In genomic region chr6:125985522-125985921, GRCh38 we compare ENCODE assay signal across 8 cellular contexts. TPM values are rescaled to one million over a fixed set of nuclear protein-coding genes. Genes with fewer than 3 reads are reported as not detected.
DNase-seq lines count a peak whose midpoint lies in the region; ATAC-seq, FAIRE-seq and TF ChIP-seq lines count a peak whose summit lies in the region.

No MANE protein-coding gene starts in this region.

- H3K9ac ChIP-seq in SK-N-MC (ENCODE audit: insufficient read length) (peak overlapping the region; percentile 95), smooth muscle cell (ENCODE audit: low read depth) (peak overlapping the region; percentile 69)

- peaks cover 14% of the 10 kb centered on the region for H3F3A ChIP-seq in smooth muscle cell (ENCODE audit: low read depth)

- no peaks in the 10 kb centered on the region for H3K27me3 Mint-ChIP-seq in activated CD4-positive, alpha-beta T cell treated with anti-CD3 and anti-CD28 coated beads for 36 hours
- H3K27me3 Mint-ChIP-seq in glutamatergic neuron (ENCODE audit: unreplicated experiment), result no peaks in the 10 kb centered on the region

- H3K36me3 ChIP-seq in SK-N-MC (ENCODE audit: insufficient read depth, low read length), result no peaks in the 10 kb centered on the region
- H3K36me3 ChIP-seq in smooth muscle cell (ENCODE audit: low read depth), result no peaks in the 10 kb centered on the region

- peaks cover 38% of the 10 kb centered on the region for H3K79me2 ChIP-seq in smooth muscle cell (ENCODE audit: low read depth)

- TF ChIP-seq CTCF in glutamatergic neuron (IDR thresholded peaks at IDR 0.05; ENCODE audit: partially characterized antibody, unreplicated experiment) (no peak), smooth muscle cell (IDR thresholded peaks at IDR 0.05; ENCODE audit: borderline replicate concordance, insufficient read depth, poor library complexity, severe bottlenecking) (no peak)

- H3K4me3 Mint-ChIP-seq in activated CD4-positive, alpha-beta T cell treated with anti-CD3 and anti-CD28 coated beads for 36 hours, result no peak overlapping the region
- H3K4me3 Mint-ChIP-seq in glutamatergic neuron (ENCODE audit: unreplicated experiment), result peak overlapping the region; percentile 8

- DNase-seq in activated CD4-positive, alpha-beta T cell treated with anti-CD3 and anti-CD28 coated beads for 36 hours, result no peak
- no peak for DNase-seq in activated CD4-positive, alpha-beta T cell treated with anti-CD3 and anti-CD28 coated beads, Interleukin-2, amount 50 U/mL, for 1 hour
- DNase-seq in SK-N-MC (ENCODE audit: low read depth, low spot score), result no peak
- DNase-seq in glutamatergic neuron, result no peak
- no peak for DNase-seq in smooth muscle cell (lab: John Stamatoyannopoulos, UW; ENCODE audit: unreplicated experiment)
- no peak for DNase-seq in GM19239 (ENCODE audit: insufficient read length, low spot score)
- no peak for DNase-seq in G401 (ENCODE audit: low spot score)
- DNase-seq in activated CD4-positive, alpha-beta T cell treated with anti-CD3 and anti-CD28 coated beads, Interleukin-2, amount 50 U/mL, for 4 hours, result no peak

- CTCF ChIA-PET in activated CD4-positive, alpha-beta T cell treated with anti-CD3 and anti-CD28 coated beads for 36 hours (lab: Charles Lee), result interaction anchor here (0.5 to 5.6 kb wide), 9 partner anchors 10 to 195 kb away, joined by 3 to 50 read pairs (median 7); partner anchors contain the start of genes HINT3 and NCOA7

- peaks cover 32% of the 10 kb centered on the region for H3K4me1 ChIP-seq in smooth muscle cell (ENCODE audit: low read depth)

- peaks cover 2% of the 10 kb centered on the region for H3K4me1 Mint-ChIP-seq in activated CD4-positive, alpha-beta T cell treated with anti-CD3 and anti-CD28 coated beads for 36 hours
- H3K4me1 Mint-ChIP-seq in glutamatergic neuron (ENCODE audit: low read depth, unreplicated experiment), result peaks cover 4% of the 10 kb centered on the region

- FAIRE-seq in GM19239 (lab: Jason Lieb, UNC), result no peak

- H3K4me3 ChIP-seq in SK-N-MC, result peak overlapping the region; percentile 79
- peak overlapping the region; percentile 74 for H3K4me3 ChIP-seq in smooth muscle cell

- in situ Hi-C loops in G401 (cut with HindIII; ENCODE audit: low sequenced_read_pairs), result no loop called here

- H3K27me3 ChIP-seq in smooth muscle cell (ENCODE audit: low read depth), result no peaks in the 10 kb centered on the region

- H3K9me3 ChIP-seq in SK-N-MC (ENCODE audit: low read depth, low read length) (no peaks in the 10 kb centered on the region), smooth muscle cell (replicated peaks; ENCODE audit: low read depth) (no peaks in the 10 kb centered on the region)

- peaks cover 6% of the 10 kb centered on the region for H4K20me1 ChIP-seq in smooth muscle cell (ENCODE audit: low read depth)

- peak overlapping the region; percentile 93 for H3K4me2 ChIP-seq in smooth muscle cell

- H3K36me3 Mint-ChIP-seq in activated CD4-positive, alpha-beta T cell treated with anti-CD3 and anti-CD28 coated beads for 36 hours (ENCODE audit: low read depth), result no peaks in the 10 kb centered on the region
- H3K36me3 Mint-ChIP-seq in glutamatergic neuron (ENCODE audit: unreplicated experiment), result no peaks in the 10 kb centered on the region

- no peak for ATAC-seq in activated CD4-positive, alpha-beta T cell treated with anti-CD3 and anti-CD28 coated beads for 36 hours

- no peaks in the 10 kb centered on the region for H3K9me3 Mint-ChIP-seq in activated CD4-positive, alpha-beta T cell treated with anti-CD3 and anti-CD28 coated beads for 36 hours (ENCODE audit: low read depth)
- H3K9me3 Mint-ChIP-seq in glutamatergic neuron (ENCODE audit: unreplicated experiment), result no peaks in the 10 kb centered on the region

- intact Hi-C loops in activated CD4-positive, alpha-beta T cell treated with anti-CD3 and anti-CD28 coated beads for 36 hours (cut with DNase I, micrococcal nuclease), result loop anchor here in 1 of 2 experiments (5.0 to 10.0 kb wide), 2 partner anchors 683 to 1279 kb away; partner anchors contain the start of genes HDDC2 and RNF146

- H2AFZ ChIP-seq in smooth muscle cell (ENCODE audit: low read depth), result peak overlapping the region; percentile 99

- H3K27ac Mint-ChIP-seq in activated CD4-positive, alpha-beta T cell treated with anti-CD3 and anti-CD28 coated beads for 36 hours, result peak overlapping the region; percentile 20
- H3K27ac Mint-ChIP-seq in glutamatergic neuron (ENCODE audit: unreplicated experiment), result no peak overlapping the region

- H3K27ac ChIP-seq in SK-N-MC (peak overlapping the region; percentile 80), smooth muscle cell (ENCODE audit: low read depth) (peak overlapping the region; percentile 41)

- 88% methylated on average over 4 of the region's 4 CpGs for WGBS in smooth muscle cell (ENCODE audit: low lambda C conversion rate)

- POLR2A ChIA-PET in activated CD4-positive, alpha-beta T cell treated with anti-CD3 and anti-CD28 coated beads for 36 hours (lab: Charles Lee), result no interaction called here

RNA-seq across cellular contexts. Expression of gene TRMT11, which starts 0.8 kb away (rescaled TPM):
- total RNA-seq in activated CD4-positive, alpha-beta T cell treated with anti-CD3 and anti-CD28 coated beads for 36 hours, result 10 to 100 TPM; 33.4 to 40.5 TPM
- total RNA-seq in glutamatergic neuron (ENCODE audit: unreplicated experiment) (27.7 TPM), smooth muscle cell (21.6 and 26.2 TPM in 2 replicates)
- polyA plus RNA-seq in smooth muscle cell, result 12.8 and 17.4 TPM in 2 replicates
- 20.4 and 22.2 TPM in 2 replicates for total RNA-seq in G401 (2014; rRNA removed; shearing (Covaris generic))

RNA-seq across cellular contexts. Expression of gene HINT3, which starts 29.0 kb away (rescaled TPM):
- 1 to 10 TPM; 5.4 to 8.1 TPM for total RNA-seq in activated CD4-positive, alpha-beta T cell treated with anti-CD3 and anti-CD28 coated beads for 36 hours
- total RNA-seq in glutamatergic neuron (ENCODE audit: unreplicated experiment), result 18.2 TPM
- total RNA-seq in smooth muscle cell, result 13.1 and 21.2 TPM in 2 replicates
- 6.8 and 10.0 TPM in 2 replicates for polyA plus RNA-seq in smooth muscle cell
- 9.0 and 9.8 TPM in 2 replicates for total RNA-seq in G401 (2014; rRNA removed; shearing (Covaris generic))
